ENCODE assay signal across 2 cellular contexts in genomic region chr7:100148225-100148558, GRCh38.
TF ChIP-seq lines count a peak whose summit lies in the region.

No MANE protein-coding gene starts in this region.

TF ChIP-seq in SK-N-SH, 30 proteins besides CTCF, POLR2A, EP300 and RAD21 (continued from another document):
- TF ChIP-seq REST (IDR thresholded peaks at IDR 0.05; ENCODE audit: low read depth, low read length) (no peak), USF1 (IDR thresholded peaks at IDR 0.05; ENCODE audit: borderline replicate concordance, low read depth) (no peak), YY1 (IDR thresholded peaks at IDR 0.05; ENCODE audit: low read depth) (no peak)

TF ChIP-seq in SK-N-SH treated with all-trans-retinoic acid at 6 μM for 48 hours, 23 proteins besides CTCF, POLR2A, EP300 and RAD21 (continued from another document):
- TF ChIP-seq TSHZ2 (CRISPR knock-in tag; IDR thresholded peaks at IDR 0.05) (no peak), ESRRG (CRISPR knock-in tag; IDR thresholded peaks at IDR 0.05) (no peak), TCF4 (CRISPR knock-in tag; IDR thresholded peaks at IDR 0.05; ENCODE audit: borderline replicate concordance) (no peak)
TF ChIP-seq in SK-N-SH treated with all-trans-retinoic acid at 6 μM for 48 hours: peak in this region for 0.
